In genomic region chr3:148727242-148727641, GRCh38 we compare ENCODE assay signal across 8 cellular contexts. TPM values are rescaled to one million over a fixed set of nuclear protein-coding genes. Genes with fewer than 3 reads are reported as not detected.
DNase-seq lines count a peak whose midpoint lies in the region; ATAC-seq and TF ChIP-seq lines count a peak whose summit lies in the region.

No MANE protein-coding gene starts in this region.

- no peaks in the 10 kb centered on the region for H3K36me3 Mint-ChIP-seq in endodermal cell (ENCODE audit: low read depth)

- TF ChIP-seq CTCF in GM12872 (IDR thresholded peaks at IDR 0.05; ENCODE audit: insufficient read depth, low read depth, low read length) (peak; percentile 57), OCI-LY7 (conservative IDR thresholded peaks at IDR 0.05; ENCODE audit: low read length) (peak; percentile 71), endodermal cell (conservative IDR thresholded peaks at IDR 0.05) (peak; percentile 86)

- H4K91ac ChIP-seq in neuronal stem cell (ENCODE audit: low read depth, low read length, poor library complexity): no peak overlapping the region

- intact Hi-C loops in OCI-LY7 (cut with micrococcal nuclease; ENCODE audit: unreplicated experiment): loop anchor here (10.0 kb wide), 1 partner anchor 218 kb away; no protein-coding TSS in a partner anchor

- ATAC-seq in GM21717 (IDR thresholded peaks at IDR 0.05; ENCODE audit: unreplicated experiment) (peak; percentile 56), HG03045 (IDR thresholded peaks at IDR 0.05; ENCODE audit: unreplicated experiment) (no peak)

- BruUV-seq in OCI-LY7 (replicated peaks; lab: Mats Ljungman, UMichigan): no TSS peak

- no peak overlapping the region for H3K23ac ChIP-seq in neuronal stem cell (ENCODE audit: low read depth, low read length, poor library complexity)

- H2BK12ac ChIP-seq in neuronal stem cell (ENCODE audit: low read length): no peak overlapping the region

- no peaks in the 10 kb centered on the region for H4K20me1 ChIP-seq in OCI-LY7 (ENCODE audit: insufficient read depth, low read length)

- H3K27me3 ChIP-seq in endodermal cell (ENCODE audit: control insufficient read depth, insufficient read depth, low read length, poor library complexity, severe bottlenecking) (no peaks in the 10 kb centered on the region), neuronal stem cell (ENCODE audit: control insufficient read depth in 3 of 3, insufficient read depth in 3 of 3, low read depth in 1 of 3, low read length in 3 of 3) (no peaks in the 10 kb centered on the region)

- POLR2A ChIA-PET in OCI-LY7 (lab: Charles Lee): no interaction called here

- no peak overlapping the region for H3K4me2 ChIP-seq in OCI-LY7 (ENCODE audit: low read length)
- H3K4me2 ChIP-seq in neuronal stem cell (ENCODE audit: insufficient read depth, low read length, poor library complexity, severe bottlenecking): no peak overlapping the region

- H3K79me2 ChIP-seq in OCI-LY7 (ENCODE audit: insufficient read depth, low read depth, low read length): no peaks in the 10 kb centered on the region

- H3K9me2 ChIP-seq in OCI-LY7 (ENCODE audit: insufficient read depth, low read length): no peaks in the 10 kb centered on the region

- H2AFZ ChIP-seq in OCI-LY7 (ENCODE audit: low read length): no peak overlapping the region
- H2AFZ ChIP-seq in neuronal stem cell (ENCODE audit: low read length): peak overlapping the region; percentile 82

- CTCF ChIA-PET in OCI-LY7 (lab: Charles Lee; ENCODE audit: unreplicated experiment): no interaction called here

- no peak overlapping the region for H3K4me3 Mint-ChIP-seq in endodermal cell

- H3K9ac ChIP-seq in endodermal cell (ENCODE audit: extremely low read depth, low read length, poor library complexity, severe bottlenecking) (no peak overlapping the region), neuronal stem cell (ENCODE audit: low read depth, low read length, poor library complexity) (no peak overlapping the region)

- H3K27ac Mint-ChIP-seq in endodermal cell: no peak overlapping the region

- H3K79me1 ChIP-seq in neuronal stem cell (ENCODE audit: low read depth, low read length): no peaks in the 10 kb centered on the region

- no peaks in the 10 kb centered on the region for H3K4me1 Mint-ChIP-seq in endodermal cell

- no peak overlapping the region for H3K18ac ChIP-seq in neuronal stem cell (ENCODE audit: low read length)

- H3K14ac ChIP-seq in neuronal stem cell (ENCODE audit: low read length): no peak overlapping the region

- H3K4me3 ChIP-seq in OCI-LY7 (ENCODE audit: low read depth, low read length, poor library complexity, severe bottlenecking): no peak overlapping the region
- no peak overlapping the region for H3K4me3 ChIP-seq in endodermal cell (ENCODE audit: low read length)
- H3K4me3 ChIP-seq in neuronal stem cell (ENCODE audit: low read length in 2 of 2): no peak overlapping the region

- no peaks in the 10 kb centered on the region for H3K27me3 Mint-ChIP-seq in endodermal cell (ENCODE audit: insufficient read depth)

- H3K36me3 ChIP-seq in OCI-LY7 (ENCODE audit: insufficient read depth, low read length) (no peaks in the 10 kb centered on the region), endodermal cell (ENCODE audit: control insufficient read depth, insufficient read depth, low read length) (no peaks in the 10 kb centered on the region), neuronal stem cell (replicated peaks in 1 of 2; ENCODE audit: control insufficient read depth in 2 of 2, insufficient read depth in 2 of 2, low read length in 2 of 2) (no peaks in the 10 kb centered on the region)

- DNase-seq in HuH-7 (ENCODE audit: low spot score) (peak; percentile 44), OCI-LY7 (ENCODE audit: low spot score) (peak; percentile 21), endodermal cell (peak; percentile 84), neuronal stem cell (ENCODE audit: low spot score) (peak; percentile 31), NCI-H2227 (lab: John Stamatoyannopoulos, UW; ENCODE audit: unreplicated experiment) (no peak)

- no peaks in the 10 kb centered on the region for H3K9me3 Mint-ChIP-seq in endodermal cell

- H2AK5ac ChIP-seq in neuronal stem cell (ENCODE audit: low read depth, low read length): no peak overlapping the region

- H3K4me1 ChIP-seq in OCI-LY7 (ENCODE audit: insufficient read depth, low read length, poor library complexity, severe bottlenecking): no peaks in the 10 kb centered on the region
- H3K4me1 ChIP-seq in endodermal cell (ENCODE audit: control insufficient read depth, insufficient read depth, low read length): no peaks in the 10 kb centered on the region
- H3K4me1 ChIP-seq in neuronal stem cell (ENCODE audit: control insufficient read depth in 2 of 2, insufficient read depth in 1 of 2, low read depth in 1 of 2, low read length in 2 of 2): peaks cover 0 to 7% of the 10 kb centered on the region in 2 donors

- no peak overlapping the region for H2BK15ac ChIP-seq in neuronal stem cell (ENCODE audit: low read length)

- no peaks in the 10 kb centered on the region for H3K9me3 ChIP-seq in OCI-LY7 (ENCODE audit: low read length)
- H3K9me3 ChIP-seq in endodermal cell (ENCODE audit: control insufficient read depth, low read length): no peaks in the 10 kb centered on the region
- no peaks in the 10 kb centered on the region for H3K9me3 ChIP-seq in neuronal stem cell (replicated peaks in 1 of 2; ENCODE audit: control insufficient read depth in 2 of 2, insufficient read depth in 1 of 2, low read depth in 1 of 2, low read length in 2 of 2)

- no peak overlapping the region for H4K8ac ChIP-seq in neuronal stem cell (ENCODE audit: low read depth, low read length)

- H3K27ac ChIP-seq in OCI-LY7 (ENCODE audit: low read depth, low read length, poor library complexity, severe bottlenecking) (no peak overlapping the region), endodermal cell (ENCODE audit: low read depth, low read length) (no peak overlapping the region), neuronal stem cell (replicated peaks; ENCODE audit: low read length) (no peak overlapping the region)

- WGBS in endodermal cell (ENCODE audit: insufficient coverage in 1 of 2, insufficient read length in 1 of 2), 2 experiments: 58 to 69% methylated on average over 3 to 5 of the region's 5 CpGs
- no CpG with 5 or more reads among the region's 5 CpGs for WGBS in neuronal stem cell (ENCODE audit: extremely low coverage in 2 of 2, insufficient read length in 2 of 2, insufficient replicate concordance in 1 of 2), 2 donors

- H2BK5ac ChIP-seq in neuronal stem cell (ENCODE audit: low read length): no peak overlapping the region

- H2BK120ac ChIP-seq in neuronal stem cell (ENCODE audit: low read depth, low read length): no peak overlapping the region

- no peak overlapping the region for H3K4ac ChIP-seq in neuronal stem cell (ENCODE audit: low read length)

RNA-seq across cellular contexts. Expression of gene AGTR1, which starts 29.5 kb away (rescaled TPM):
- total RNA-seq in OCI-LY7 (2014; rRNA removed; shearing (Covaris generic)): not detected in 2 replicates
- total RNA-seq in OCI-LY7 (2022): not detected in 2 replicates
- total RNA-seq in endodermal cell: under 1 TPM in 1 of 2 donors, not detected in 1; 0.15 TPM
- 0.50 TPM for polyA plus RNA-seq in endodermal cell (2013, experiment 1 of 2)
- 0.21 TPM for polyA plus RNA-seq in endodermal cell (2013, experiment 2 of 2)
- polyA plus RNA-seq in neuronal stem cell (2013, experiment 1 of 2): 0.03 TPM
- 0.04 TPM for polyA plus RNA-seq in neuronal stem cell (2013, experiment 2 of 2)
